Comparison of ENCODE assay signal across 6 cellular contexts in genomic region chr19:35986664-35987570, GRCh38. TPM values are rescaled to one million over a fixed set of nuclear protein-coding genes. Genes with fewer than 3 reads are reported as not detected.
DNase-seq lines count a peak whose midpoint lies in the region; ATAC-seq and TF ChIP-seq lines count a peak whose summit lies in the region.

No MANE protein-coding gene starts in this region.

- H3K27ac Mint-ChIP-seq in activated naive CD8-positive, alpha-beta T cell = no peak overlapping the region
- H3K27ac Mint-ChIP-seq in mesothelial cell of epicardium = no peak overlapping the region

- peaks cover 22% of the 10 kb centered on the region for H3K27me3 Mint-ChIP-seq in activated naive CD8-positive, alpha-beta T cell
- peaks cover 77% of the 10 kb centered on the region for H3K27me3 Mint-ChIP-seq in mesothelial cell of epicardium (ENCODE audit: low read depth)

- H3K4me3 Mint-ChIP-seq in activated naive CD8-positive, alpha-beta T cell = peak overlapping the region; percentile 83
- H3K4me3 Mint-ChIP-seq in mesothelial cell of epicardium = peak overlapping the region; percentile 72

- peak; percentile 57 for DNase-seq in COR-L47 (lab: John Stamatoyannopoulos, UW)
- peak; percentile 73 for DNase-seq in NCI-H146 (lab: John Stamatoyannopoulos, UW)
- no peak for DNase-seq in mesothelial cell of epicardium (ENCODE audit: low spot score in 2 of 2, unreplicated experiment in 2 of 2)
- DNase-seq in HPDE6-E6E7 (ENCODE audit: extremely low spot score) = no peak

- H3K36me3 Mint-ChIP-seq in activated naive CD8-positive, alpha-beta T cell = peaks cover 2% of the 10 kb centered on the region
- H3K36me3 Mint-ChIP-seq in mesothelial cell of epicardium = no peaks in the 10 kb centered on the region

- ATAC-seq in GM21515 (IDR thresholded peaks at IDR 0.05; ENCODE audit: unreplicated experiment) = no peak

- peaks cover 6% of the 10 kb centered on the region for H3K4me1 Mint-ChIP-seq in activated naive CD8-positive, alpha-beta T cell (ENCODE audit: low read depth)
- peaks cover 3% of the 10 kb centered on the region for H3K4me1 Mint-ChIP-seq in mesothelial cell of epicardium

- no peak for TF ChIP-seq CTCF in mesothelial cell of epicardium (IDR thresholded peaks at IDR 0.05; ENCODE audit: unreplicated experiment)

- H3K9me3 Mint-ChIP-seq in activated naive CD8-positive, alpha-beta T cell (ENCODE audit: low read depth) = no peaks in the 10 kb centered on the region
- H3K9me3 Mint-ChIP-seq in mesothelial cell of epicardium = no peaks in the 10 kb centered on the region

RNA-seq across cellular contexts. Expression of gene SDHAF1, which starts 8.1 kb away (rescaled TPM):
- 10.6 to 12.4 TPM (median 12.0 TPM) in 3 replicates for total RNA-seq in mesothelial cell of epicardium

RNA-seq across cellular contexts. Expression of gene SYNE4, which starts 21.7 kb away (rescaled TPM):
- total RNA-seq in mesothelial cell of epicardium = 16.8 to 17.0 TPM (median 17.0 TPM) in 3 replicates

RNA-seq across cellular contexts. Expression of gene ALKBH6, which starts 27.1 kb away (rescaled TPM):
- 26.3 to 28.9 TPM (median 28.7 TPM) in 3 replicates for total RNA-seq in mesothelial cell of epicardium

RNA-seq across cellular contexts. Expression of gene CLIP3, which starts 45.8 kb away (rescaled TPM):
- total RNA-seq in mesothelial cell of epicardium = 58.5 to 59.0 TPM (median 59.0 TPM) in 3 replicates

RNA-seq across cellular contexts. Expression of gene LRFN3, which starts 50.7 kb away (rescaled TPM):
- total RNA-seq in mesothelial cell of epicardium = 25.7 to 28.5 TPM (median 27.5 TPM) in 3 replicates

Comparison
In these comparisons a context has a peak if more than half of its experiments do, and no peak if none do; other contexts are left out.
1. DNase-seq: peak in COR-L47 (single experiment) and NCI-H146 (single experiment); none in mesothelial cell of epicardium (0 of 2) and HPDE6-E6E7 (single experiment).